29 cellular contexts compared by ENCODE assay signal in genomic region chr9:83186354-83186753, GRCh38.
"Had no signal": no experiment of that assay in that cellular context is flagged by ENCODE, and none has a peak within 500 bp of the region (broad histone marks: within the 10 kb centered on the region; RNA-seq: fewer than 3 reads in every experiment).

No MANE protein-coding gene starts in this region.

- H3K9me3 ChIP-seq: adrenal gland, body of pancreas, gastrocnemius medialis, mucosa of descending colon, right lobe of liver, thoracic aorta, upper lobe of left lung, vagina had no signal

- ATAC-seq: activated CD4-positive, CD25-positive, alpha-beta regulatory T cell treated with anti-CD3 and anti-CD28 coated beads, Interleukin-2, amount 50 U/mL, for 24 hours; body of pancreas; effector memory CD8-positive, alpha-beta T cell; gastrocnemius medialis; left lobe of liver; mucosa of descending colon; right lobe of liver; stimulated activated effector memory CD8-positive, alpha-beta T cell treated with anti-CD3 and anti-CD28 coated beads, Interleukin-12 subunit alpha, Interleukin-12 subunit beta, amount 100 ng/mL, for 72 hours had no signal

- H3K27me3 ChIP-seq: adrenal gland, body of pancreas, gastrocnemius medialis, right lobe of liver, upper lobe of left lung, vagina had no signal

- DNase-seq: activated CD4-positive, alpha-beta T cell treated with anti-CD3 and anti-CD28 coated beads for 48 hours; activated CD4-positive, alpha-beta T cell treated with anti-CD3 and anti-CD28 coated beads, Interleukin-2, amount 50 U/mL, for 48 hours; activated CD8-positive, alpha-beta memory T cell treated with anti-CD3 and anti-CD28 coated beads for 24 hours; activated effector memory CD4-positive, alpha-beta T cell treated with anti-CD3 and anti-CD28 coated beads, Interleukin-2, amount 50 U/mL, for 16 hours; activated naive CD4-positive, alpha-beta T cell treated with anti-CD3 and anti-CD28 coated beads for 36 hours; activated naive CD8-positive, alpha-beta T cell treated with anti-CD3 and anti-CD28 coated beads for 36 hours; adrenal gland; aorta; body of pancreas; caudate nucleus; cortex of kidney; effector memory CD8-positive, alpha-beta T cell; erythroblast; gastrocnemius medialis; head of caudate nucleus; hypothalamus; kidney glomerular epithelial cell; mucosa of descending colon; right lobe of liver; stimulated activated CD4-positive, alpha-beta T cell treated with anti-CD3 and anti-CD28 coated beads, Interleukin-4, amount 100 ng/mL, for 24 hours; upper lobe of left lung had no signal

- H3K4me3 ChIP-seq: adrenal gland, body of pancreas, gastrocnemius medialis, lung, mucosa of descending colon, right lobe of liver, skin epidermis, thoracic aorta, upper lobe of left lung, vagina had no signal

- H3K36me3 ChIP-seq: adrenal gland, gastrocnemius medialis, right lobe of liver, thoracic aorta, upper lobe of left lung, vagina had no signal

- H3K4me1 ChIP-seq: adrenal gland, upper lobe of left lung, vagina had no signal

- H3K27ac ChIP-seq: adrenal gland, body of pancreas, gastrocnemius medialis, right lobe of liver, skin epidermis, thoracic aorta, upper lobe of left lung, vagina, VCaP had no signal
